In genomic region chr17:42686520-42687137, GRCh38 we compare ENCODE assay signal across 1 cellular context.
TF ChIP-seq lines count a peak whose summit lies in the region.

No MANE protein-coding gene starts in this region.

TF ChIP-seq in SK-N-SH treated with all-trans-retinoic acid at 6 μM for 48 hours, 23 proteins besides CTCF, POLR2A, EP300 and RAD21 (continued from another document):
- TF ChIP-seq CSRNP3 (CRISPR knock-in tag; IDR thresholded peaks at IDR 0.05), result no peak
- TF ChIP-seq OSR1 (CRISPR knock-in tag; IDR thresholded peaks at IDR 0.05), result no peak
- no peak for TF ChIP-seq ZNF70 (CRISPR knock-in tag; IDR thresholded peaks at IDR 0.05)
- TF ChIP-seq CSDC2 (CRISPR knock-in tag; IDR thresholded peaks at IDR 0.05), result no peak
- TF ChIP-seq TCF4 (CRISPR knock-in tag; IDR thresholded peaks at IDR 0.05; ENCODE audit: borderline replicate concordance), result no peak
- no peak for TF ChIP-seq ZC3H10 (CRISPR knock-in tag; IDR thresholded peaks at IDR 0.05)
- TF ChIP-seq TSHZ2 (CRISPR knock-in tag; IDR thresholded peaks at IDR 0.05), result no peak
- TF ChIP-seq ESRRG (CRISPR knock-in tag; IDR thresholded peaks at IDR 0.05), result no peak
- TF ChIP-seq ZFP30 (CRISPR knock-in tag; IDR thresholded peaks at IDR 0.05), result no peak
